Comparison of ENCODE assay signal across 8 cellular contexts in genomic region chr5:147578228-147579024, GRCh38.
DNase-seq lines count a peak whose midpoint lies in the region; ATAC-seq and TF ChIP-seq lines count a peak whose summit lies in the region.

No MANE protein-coding gene starts in this region.

- in situ Hi-C loops in gastrocnemius medialis (cut with MboI; ENCODE audit: low sequenced_read_pairs in 4 of 4): loop anchor here in 2 of 4 donors (10.0 to 25.0 kb wide), 2 partner anchors 194 to 1041 kb away; no protein-coding TSS in a partner anchor

- H3K4me1 ChIP-seq in SJSA1 (replicated peaks): peaks cover 19% of the 10 kb centered on the region
- peaks cover 0 to 3% of the 10 kb centered on the region in 2 donors for H3K4me1 ChIP-seq in gastrocnemius medialis

- TF ChIP-seq CTCF in LNCAP (IDR thresholded peaks at IDR 0.05): peak; percentile 74
- peak in 4 of 5 experiments; percentile 34 to 58 (median 42) for TF ChIP-seq CTCF in gastrocnemius medialis (IDR thresholded peaks at IDR 0.05 in 4 of 5, conservative IDR thresholded peaks at IDR 0.05 in 1 of 5)

- H3K4me3 ChIP-seq in SJSA1 (peak overlapping the region; percentile 28), gastrocnemius medialis (no peak overlapping the region)

- no peak for TF ChIP-seq POLR2A in gastrocnemius medialis (IDR thresholded peaks at IDR 0.05)

- H3K36me3 ChIP-seq in SJSA1 (no peaks in the 10 kb centered on the region), gastrocnemius medialis (no peaks in the 10 kb centered on the region)

- H3K27me3 ChIP-seq in SJSA1 (replicated peaks): no peaks in the 10 kb centered on the region
- H3K27me3 ChIP-seq in gastrocnemius medialis: no peaks in the 10 kb centered on the region

- intact Hi-C loops in gastrocnemius medialis (cut with DNase I; ENCODE audit: low total_unique reads): loop anchor here (5.0 kb wide), 1 partner anchor 126 kb away; no protein-coding TSS in a partner anchor

- DNase-seq in DMS53 treated with DMSO at 0.1 percent for 48 hours (lab: John Stamatoyannopoulos, UW; ENCODE audit: unreplicated experiment): peak; percentile 73
- peak; percentile 71 to 90 for DNase-seq in SJSA1 (ENCODE audit: low read depth in 1 of 2, low spot score in 2 of 2)
- peak; percentile 48 for DNase-seq in foreskin melanocyte
- DNase-seq in gastrocnemius medialis: no peak
- no peak for DNase-seq in GDM1 (lab: John Stamatoyannopoulos, UW)
- DNase-seq in stimulated activated naive CD4-positive, alpha-beta T cell (lab: John Stamatoyannopoulos, UW): no peak

- ATAC-seq in gastrocnemius medialis (peak in 1 of 2 donors; percentile 60), GM18502 (IDR thresholded peaks at IDR 0.05; ENCODE audit: poor library complexity, unreplicated experiment) (no peak)

- peak overlapping the region; percentile 47 for H3K27ac ChIP-seq in SJSA1
- H3K27ac ChIP-seq in gastrocnemius medialis: no peak overlapping the region

- H3K9me3 ChIP-seq in SJSA1 (replicated peaks): no peaks in the 10 kb centered on the region
- H3K9me3 ChIP-seq in gastrocnemius medialis: no peaks in the 10 kb centered on the region

Comparison
In these comparisons a context has a peak if more than half of its experiments do, and no peak if none do; other contexts are left out.
1. DNase-seq: peak in DMS53 treated with DMSO at 0.1 percent for 48 hours (single experiment), SJSA1 (2 of 2) and foreskin melanocyte (single experiment); none in gastrocnemius medialis (0 of 2), GDM1 (single experiment) and stimulated activated naive CD4-positive, alpha-beta T cell (0 of 6).